Comparison of ENCODE assay signal across 9 cellular contexts in the genomic region with DNA sequence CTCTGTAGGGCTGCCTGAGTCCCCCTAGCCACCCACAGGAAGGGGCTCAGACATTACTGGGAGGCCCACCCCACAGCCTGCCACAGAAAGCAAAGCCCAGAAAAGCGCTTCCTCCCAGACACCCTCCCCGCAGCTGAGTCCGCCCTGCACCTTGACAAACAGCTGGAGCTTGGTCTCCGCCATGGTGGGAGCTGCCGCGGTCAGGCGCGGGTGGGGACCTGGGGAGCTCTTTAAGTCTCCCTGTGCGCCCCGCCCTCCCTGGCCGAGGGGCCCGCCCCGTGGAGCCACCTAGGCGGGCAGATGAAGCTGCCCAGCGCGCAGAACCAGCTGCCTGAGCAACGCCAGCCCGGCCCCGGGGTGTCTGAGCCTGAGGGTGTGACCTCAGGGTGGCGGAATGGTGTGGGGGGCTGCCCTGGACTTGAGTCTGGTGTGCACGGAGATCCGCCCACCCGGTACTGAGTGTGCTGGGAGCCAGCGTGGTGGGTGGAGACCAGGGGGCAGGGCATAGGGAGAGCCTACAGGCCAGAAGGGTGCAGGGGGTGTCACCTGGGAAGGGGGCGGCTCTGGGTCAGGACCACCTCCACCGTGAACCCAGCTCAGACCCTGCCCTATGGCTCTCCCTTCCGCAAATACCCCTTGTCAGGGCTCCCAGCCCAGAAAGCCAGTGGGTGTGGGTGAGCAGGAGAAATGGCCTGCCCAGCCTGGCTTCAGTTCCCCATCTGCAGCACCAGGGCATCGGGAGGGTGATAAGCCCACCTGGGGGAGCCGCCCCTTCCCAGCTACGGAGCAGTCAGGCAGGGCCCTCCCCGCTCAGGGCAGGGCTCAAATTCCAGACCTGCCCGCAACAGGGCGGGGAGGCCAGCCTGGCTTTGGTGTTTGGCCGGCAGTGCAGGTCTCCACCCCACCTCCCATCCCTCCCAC. TPM values are rescaled to one million over a fixed set of nuclear protein-coding genes. Genes with fewer than 3 reads are reported as not detected.
DNase-seq lines count a peak whose midpoint lies in the region; ATAC-seq and TF ChIP-seq lines count a peak whose summit lies in the region.
"Had no signal": no experiment of that assay in that cellular context is flagged by ENCODE, and none has a peak within 500 bp of the region (broad histone marks: within the 10 kb centered on the region; RNA-seq: fewer than 3 reads in every experiment).

A gene with protein sequence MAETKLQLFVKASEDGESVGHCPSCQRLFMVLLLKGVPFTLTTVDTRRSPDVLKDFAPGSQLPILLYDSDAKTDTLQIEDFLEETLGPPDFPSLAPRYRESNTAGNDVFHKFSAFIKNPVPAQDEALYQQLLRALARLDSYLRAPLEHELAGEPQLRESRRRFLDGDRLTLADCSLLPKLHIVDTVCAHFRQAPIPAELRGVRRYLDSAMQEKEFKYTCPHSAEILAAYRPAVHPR (minus strand): TSS at position 208 of the 921 bp plus-strand sequence. CDS start 25 bp downstream, at position 183.

- DNase-seq in stimulated activated CD4-positive, alpha-beta T cell treated with anti-CD3 and anti-CD28 coated beads, Interleukin-12 subunit alpha, Interleukin-12 subunit beta, amount 100 ng/mL, for 4 hours, result peak; percentile 29
- no peak for DNase-seq in stimulated activated CD4-positive, alpha-beta T cell treated with anti-CD3 and anti-CD28 coated beads, Interleukin-1b, Interleukin-23, amount 100 ng/mL, for 48 hours
- DNase-seq in activated CD4-positive, alpha-beta T cell treated with anti-CD3 and anti-CD28 coated beads, Interleukin-2, amount 10 ng/mL, durations not matched to agents 24 days and 14 days, result peak; percentile 82
- no peak for DNase-seq in epithelial cell of proximal tubule (ENCODE audit: low read depth)
- peak; percentile 48 to 49 for DNase-seq in stimulated activated CD4-positive, alpha-beta T cell treated with anti-CD3 and anti-CD28 coated beads, Interleukin-2, amount 100 ng/mL, for 24 hours
- no peak for DNase-seq in DMS114 treated with DMSO at 0.1 percent for 48 hours (lab: John Stamatoyannopoulos, UW; ENCODE audit: unreplicated experiment)

- intact Hi-C loops in activated CD4-positive, alpha-beta T cell treated with anti-CD3 and anti-CD28 coated beads, Interleukin-2, amount 10 ng/mL, durations not matched to agents 24 days and 14 days (cut with micrococcal nuclease), result no loop called here

- H3K4me3 Mint-ChIP-seq in activated CD4-positive, alpha-beta T cell treated with anti-CD3 and anti-CD28 coated beads, Interleukin-2, amount 10 ng/mL, durations not matched to agents 24 days and 14 days, result peak within 1 kb of the TSS; percentile 37

- H3K27ac Mint-ChIP-seq in activated CD4-positive, alpha-beta T cell treated with anti-CD3 and anti-CD28 coated beads, Interleukin-2, amount 10 ng/mL, durations not matched to agents 24 days and 14 days, result peak within 1 kb of the TSS; percentile 3

- ATAC-seq in GM21576 (IDR thresholded peaks at IDR 0.05; ENCODE audit: unreplicated experiment) (no peak), HG03139 (IDR thresholded peaks at IDR 0.05; ENCODE audit: unreplicated experiment) (no peak)

- no peak for TF ChIP-seq CTCF in epithelial cell of proximal tubule (conservative IDR thresholded peaks at IDR 0.05; ENCODE audit: low read depth, low read length)

- peak within 1 kb of the TSS; percentile 36 for H3K4me3 ChIP-seq in epithelial cell of proximal tubule (ENCODE audit: low read depth, low read length)

- peaks cover 36% of the 10 kb centered on the region for H3K4me1 Mint-ChIP-seq in activated CD4-positive, alpha-beta T cell treated with anti-CD3 and anti-CD28 coated beads, Interleukin-2, amount 10 ng/mL, durations not matched to agents 24 days and 14 days

- H3K36me3 Mint-ChIP-seq in activated CD4-positive, alpha-beta T cell treated with anti-CD3 and anti-CD28 coated beads, Interleukin-2, amount 10 ng/mL, durations not matched to agents 24 days and 14 days (ENCODE audit: low read depth), result peaks cover 18% of the 10 kb centered on the region
- H3K36me3 Mint-ChIP-seq: brain had no signal

- no peaks in the 10 kb centered on the region for H3K9me3 Mint-ChIP-seq in activated CD4-positive, alpha-beta T cell treated with anti-CD3 and anti-CD28 coated beads, Interleukin-2, amount 10 ng/mL, durations not matched to agents 24 days and 14 days
- H3K9me3 Mint-ChIP-seq: brain had no signal

- H3K27me3 Mint-ChIP-seq in activated CD4-positive, alpha-beta T cell treated with anti-CD3 and anti-CD28 coated beads, Interleukin-2, amount 10 ng/mL, durations not matched to agents 24 days and 14 days, result no peaks in the 10 kb centered on the region

RNA-seq across cellular contexts. Expression of the gene that starts here (rescaled TPM):
- not detected in 2 replicates for total RNA-seq in activated CD4-positive, alpha-beta T cell treated with anti-CD3 and anti-CD28 coated beads, Interleukin-2, amount 10 ng/mL, durations not matched to agents 24 days and 14 days
- 2.2 and 2.4 TPM in 2 replicates for total RNA-seq in epithelial cell of proximal tubule

Comparison
In these comparisons a context has a peak if more than half of its experiments do, and no peak if none do; other contexts are left out.
1. DNase-seq: peak in stimulated activated CD4-positive, alpha-beta T cell treated with anti-CD3 and anti-CD28 coated beads, Interleukin-12 subunit alpha, Interleukin-12 subunit beta, amount 100 ng/mL, for 4 hours (single experiment) and stimulated activated CD4-positive, alpha-beta T cell treated with anti-CD3 and anti-CD28 coated beads, Interleukin-2, amount 100 ng/mL, for 24 hours (2 of 2); none in stimulated activated CD4-positive, alpha-beta T cell treated with anti-CD3 and anti-CD28 coated beads, Interleukin-1b, Interleukin-23, amount 100 ng/mL, for 48 hours (single experiment), epithelial cell of proximal tubule (single experiment) and DMS114 treated with DMSO at 0.1 percent for 48 hours (single experiment).
2. Peak in DNase-seq in activated CD4-positive, alpha-beta T cell treated with anti-CD3 and anti-CD28 coated beads, Interleukin-2, amount 10 ng/mL, durations not matched to agents 24 days and 14 days; RNA of the gene not detected or under 1 TPM.